Comparison of ENCODE assay signal across 1 cellular context in the genomic region with DNA sequence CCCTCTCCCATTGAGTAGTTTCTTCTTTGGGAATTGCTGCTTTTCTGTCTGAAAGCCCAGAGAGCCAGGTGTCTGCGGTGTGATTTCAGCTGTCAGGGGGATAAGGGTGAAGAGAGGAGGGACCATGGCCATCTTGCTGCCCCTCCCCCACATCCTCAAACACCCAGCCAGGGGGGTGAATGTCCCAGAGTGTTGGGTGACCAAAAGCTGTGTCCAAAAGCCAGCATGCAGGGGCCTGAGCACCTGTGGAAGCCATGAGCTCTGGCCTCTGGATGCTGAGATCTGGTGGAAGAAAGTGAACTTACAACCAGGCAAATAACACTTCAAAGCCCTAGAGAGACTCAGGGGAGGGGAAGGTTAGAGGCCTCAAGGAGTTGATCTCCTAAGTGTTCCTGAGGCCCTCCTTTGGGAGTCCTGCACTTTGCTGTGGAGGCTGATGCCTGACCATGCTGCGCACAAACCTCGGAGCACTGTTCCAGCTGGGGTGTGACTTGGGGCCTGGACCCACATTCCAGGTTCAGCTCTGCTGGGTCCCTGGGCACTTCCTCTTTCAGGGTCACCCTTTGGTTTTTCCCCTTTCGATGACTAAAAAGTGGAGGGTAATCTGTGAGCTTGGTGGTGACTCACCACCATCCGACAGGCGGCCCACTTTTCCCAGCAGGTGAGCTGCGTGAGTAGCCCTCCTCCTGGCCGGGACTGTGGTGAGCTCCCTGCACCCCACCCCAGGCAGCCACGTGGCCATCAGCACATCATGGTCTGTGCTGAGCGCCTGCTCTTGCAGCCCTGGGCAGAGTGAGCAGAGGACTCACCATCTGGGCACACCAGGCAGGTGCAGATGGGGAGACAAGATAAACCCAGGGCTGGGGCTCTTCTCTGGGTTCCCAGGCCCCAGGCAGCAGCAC.
A peak's percentile ranks its signal among the peaks of the same experiment; 100 is the strongest.
TF ChIP-seq lines count a peak whose summit lies in the region.

No MANE protein-coding gene starts in this region.

TF ChIP-seq in GM12878, 131 proteins besides CTCF, POLR2A, EP300 and RAD21 (continued from another document):
- no peak for TF ChIP-seq CBX5 (IDR thresholded peaks at IDR 0.05; ENCODE audit: low read depth)
- TF ChIP-seq SP1 (IDR thresholded peaks at IDR 0.05; ENCODE audit: low read depth, low read length) = no peak
- TF ChIP-seq, protein P1, sequence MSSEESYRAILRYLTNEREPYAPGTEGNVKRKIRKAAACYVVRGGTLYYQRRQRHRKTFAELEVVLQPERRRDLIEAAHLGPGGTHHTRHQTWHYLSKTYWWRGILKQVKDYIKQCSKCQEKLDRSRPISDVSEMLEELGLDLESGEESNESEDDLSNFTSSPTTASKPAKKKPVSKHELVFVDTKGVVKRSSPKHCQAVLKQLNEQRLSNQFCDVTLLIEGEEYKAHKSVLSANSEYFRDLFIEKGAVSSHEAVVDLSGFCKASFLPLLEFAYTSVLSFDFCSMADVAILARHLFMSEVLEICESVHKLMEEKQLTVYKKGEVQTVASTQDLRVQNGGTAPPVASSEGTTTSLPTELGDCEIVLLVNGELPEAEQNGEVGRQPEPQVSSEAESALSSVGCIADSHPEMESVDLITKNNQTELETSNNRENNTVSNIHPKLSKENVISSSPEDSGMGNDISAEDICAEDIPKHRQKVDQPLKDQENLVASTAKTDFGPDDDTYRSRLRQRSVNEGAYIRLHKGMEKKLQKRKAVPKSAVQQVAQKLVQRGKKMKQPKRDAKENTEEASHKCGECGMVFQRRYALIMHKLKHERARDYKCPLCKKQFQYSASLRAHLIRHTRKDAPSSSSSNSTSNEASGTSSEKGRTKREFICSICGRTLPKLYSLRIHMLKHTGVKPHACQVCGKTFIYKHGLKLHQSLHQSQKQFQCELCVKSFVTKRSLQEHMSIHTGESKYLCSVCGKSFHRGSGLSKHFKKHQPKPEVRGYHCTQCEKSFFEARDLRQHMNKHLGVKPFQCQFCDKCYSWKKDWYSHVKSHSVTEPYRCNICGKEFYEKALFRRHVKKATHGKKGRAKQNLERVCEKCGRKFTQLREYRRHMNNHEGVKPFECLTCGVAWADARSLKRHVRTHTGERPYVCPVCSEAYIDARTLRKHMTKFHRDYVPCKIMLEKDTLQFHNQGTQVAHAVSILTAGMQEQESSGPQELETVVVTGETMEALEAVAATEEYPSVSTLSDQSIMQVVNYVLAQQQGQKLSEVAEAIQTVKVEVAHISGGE (CRISPR knock-in tag; IDR thresholded peaks at IDR 0.05) = no peak
- no peak for TF ChIP-seq TARDBP (IDR thresholded peaks at IDR 0.05; ENCODE audit: borderline replicate concordance)
- peak; percentile 86 for TF ChIP-seq JUNB (IDR thresholded peaks at IDR 0.05)
- peak; percentile 74; the same call in 1 of the 2 replicates for TF ChIP-seq DPF2 (IDR thresholded peaks at IDR 0.05)
- TF ChIP-seq ZNF217 (IDR thresholded peaks at IDR 0.05) = no peak
- no peak for TF ChIP-seq EZH2 (IDR thresholded peaks at IDR 0.05; ENCODE audit: borderline replicate concordance, control insufficient read depth, low read depth, low read length)
- TF ChIP-seq, protein P2, sequence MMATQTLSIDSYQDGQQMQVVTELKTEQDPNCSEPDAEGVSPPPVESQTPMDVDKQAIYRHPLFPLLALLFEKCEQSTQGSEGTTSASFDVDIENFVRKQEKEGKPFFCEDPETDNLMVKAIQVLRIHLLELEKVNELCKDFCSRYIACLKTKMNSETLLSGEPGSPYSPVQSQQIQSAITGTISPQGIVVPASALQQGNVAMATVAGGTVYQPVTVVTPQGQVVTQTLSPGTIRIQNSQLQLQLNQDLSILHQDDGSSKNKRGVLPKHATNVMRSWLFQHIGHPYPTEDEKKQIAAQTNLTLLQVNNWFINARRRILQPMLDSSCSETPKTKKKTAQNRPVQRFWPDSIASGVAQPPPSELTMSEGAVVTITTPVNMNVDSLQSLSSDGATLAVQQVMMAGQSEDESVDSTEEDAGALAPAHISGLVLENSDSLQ (IDR thresholded peaks at IDR 0.05) = no peak
- no peak for TF ChIP-seq NFYA (IDR thresholded peaks at IDR 0.05; ENCODE audit: borderline replicate concordance, low read depth, low read length)
- TF ChIP-seq, protein P3, sequence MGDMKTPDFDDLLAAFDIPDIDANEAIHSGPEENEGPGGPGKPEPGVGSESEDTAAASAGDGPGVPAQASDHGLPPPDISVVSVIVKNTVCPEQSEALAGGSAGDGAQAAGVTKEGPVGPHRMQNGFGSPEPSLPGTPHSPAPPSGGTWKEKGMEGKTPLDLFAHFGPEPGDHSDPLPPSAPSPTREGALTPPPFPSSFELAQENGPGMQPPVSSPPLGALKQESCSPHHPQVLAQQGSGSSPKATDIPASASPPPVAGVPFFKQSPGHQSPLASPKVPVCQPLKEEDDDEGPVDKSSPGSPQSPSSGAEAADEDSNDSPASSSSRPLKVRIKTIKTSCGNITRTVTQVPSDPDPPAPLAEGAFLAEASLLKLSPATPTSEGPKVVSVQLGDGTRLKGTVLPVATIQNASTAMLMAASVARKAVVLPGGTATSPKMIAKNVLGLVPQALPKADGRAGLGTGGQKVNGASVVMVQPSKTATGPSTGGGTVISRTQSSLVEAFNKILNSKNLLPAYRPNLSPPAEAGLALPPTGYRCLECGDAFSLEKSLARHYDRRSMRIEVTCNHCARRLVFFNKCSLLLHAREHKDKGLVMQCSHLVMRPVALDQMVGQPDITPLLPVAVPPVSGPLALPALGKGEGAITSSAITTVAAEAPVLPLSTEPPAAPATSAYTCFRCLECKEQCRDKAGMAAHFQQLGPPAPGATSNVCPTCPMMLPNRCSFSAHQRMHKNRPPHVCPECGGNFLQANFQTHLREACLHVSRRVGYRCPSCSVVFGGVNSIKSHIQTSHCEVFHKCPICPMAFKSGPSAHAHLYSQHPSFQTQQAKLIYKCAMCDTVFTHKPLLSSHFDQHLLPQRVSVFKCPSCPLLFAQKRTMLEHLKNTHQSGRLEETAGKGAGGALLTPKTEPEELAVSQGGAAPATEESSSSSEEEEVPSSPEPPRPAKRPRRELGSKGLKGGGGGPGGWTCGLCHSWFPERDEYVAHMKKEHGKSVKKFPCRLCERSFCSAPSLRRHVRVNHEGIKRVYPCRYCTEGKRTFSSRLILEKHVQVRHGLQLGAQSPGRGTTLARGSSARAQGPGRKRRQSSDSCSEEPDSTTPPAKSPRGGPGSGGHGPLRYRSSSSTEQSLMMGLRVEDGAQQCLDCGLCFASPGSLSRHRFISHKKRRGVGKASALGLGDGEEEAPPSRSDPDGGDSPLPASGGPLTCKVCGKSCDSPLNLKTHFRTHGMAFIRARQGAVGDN (IDR thresholded peaks at IDR 0.05) = no peak
- TF ChIP-seq, protein P4, sequence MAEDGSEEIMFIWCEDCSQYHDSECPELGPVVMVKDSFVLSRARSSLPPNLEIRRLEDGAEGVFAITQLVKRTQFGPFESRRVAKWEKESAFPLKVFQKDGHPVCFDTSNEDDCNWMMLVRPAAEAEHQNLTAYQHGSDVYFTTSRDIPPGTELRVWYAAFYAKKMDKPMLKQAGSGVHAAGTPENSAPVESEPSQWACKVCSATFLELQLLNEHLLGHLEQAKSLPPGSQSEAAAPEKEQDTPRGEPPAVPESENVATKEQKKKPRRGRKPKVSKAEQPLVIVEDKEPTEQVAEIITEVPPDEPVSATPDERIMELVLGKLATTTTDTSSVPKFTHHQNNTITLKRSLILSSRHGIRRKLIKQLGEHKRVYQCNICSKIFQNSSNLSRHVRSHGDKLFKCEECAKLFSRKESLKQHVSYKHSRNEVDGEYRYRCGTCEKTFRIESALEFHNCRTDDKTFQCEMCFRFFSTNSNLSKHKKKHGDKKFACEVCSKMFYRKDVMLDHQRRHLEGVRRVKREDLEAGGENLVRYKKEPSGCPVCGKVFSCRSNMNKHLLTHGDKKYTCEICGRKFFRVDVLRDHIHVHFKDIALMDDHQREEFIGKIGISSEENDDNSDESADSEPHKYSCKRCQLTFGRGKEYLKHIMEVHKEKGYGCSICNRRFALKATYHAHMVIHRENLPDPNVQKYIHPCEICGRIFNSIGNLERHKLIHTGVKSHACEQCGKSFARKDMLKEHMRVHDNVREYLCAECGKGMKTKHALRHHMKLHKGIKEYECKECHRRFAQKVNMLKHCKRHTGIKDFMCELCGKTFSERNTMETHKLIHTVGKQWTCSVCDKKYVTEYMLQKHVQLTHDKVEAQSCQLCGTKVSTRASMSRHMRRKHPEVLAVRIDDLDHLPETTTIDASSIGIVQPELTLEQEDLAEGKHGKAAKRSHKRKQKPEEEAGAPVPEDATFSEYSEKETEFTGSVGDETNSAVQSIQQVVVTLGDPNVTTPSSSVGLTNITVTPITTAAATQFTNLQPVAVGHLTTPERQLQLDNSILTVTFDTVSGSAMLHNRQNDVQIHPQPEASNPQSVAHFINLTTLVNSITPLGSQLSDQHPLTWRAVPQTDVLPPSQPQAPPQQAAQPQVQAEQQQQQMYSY (CRISPR knock-in tag; IDR thresholded peaks at IDR 0.05) = no peak
- peak in 1 of 2 experiments; percentile 82; a peak in 2 of 4 replicates for TF ChIP-seq ETV6 (conservative IDR thresholded peaks at IDR 0.05 in 1 of 2, IDR thresholded peaks at IDR 0.05 in 1 of 2; ENCODE audit: borderline replicate concordance in 1 of 2, low read depth in 1 of 2)
- no peak for TF ChIP-seq YY1 (IDR thresholded peaks at IDR 0.05; ENCODE audit: low read depth, low read length)
- no peak for TF ChIP-seq FOS (IDR thresholded peaks at IDR 0.05; ENCODE audit: borderline replicate concordance, extremely low read depth, insufficient read length)
- TF ChIP-seq ZZZ3 (IDR thresholded peaks at IDR 0.05; ENCODE audit: control insufficient read depth, insufficient read length, low read depth) = no peak
- TF ChIP-seq ZNF592 (IDR thresholded peaks at IDR 0.05) = no peak
- TF ChIP-seq, protein P5, sequence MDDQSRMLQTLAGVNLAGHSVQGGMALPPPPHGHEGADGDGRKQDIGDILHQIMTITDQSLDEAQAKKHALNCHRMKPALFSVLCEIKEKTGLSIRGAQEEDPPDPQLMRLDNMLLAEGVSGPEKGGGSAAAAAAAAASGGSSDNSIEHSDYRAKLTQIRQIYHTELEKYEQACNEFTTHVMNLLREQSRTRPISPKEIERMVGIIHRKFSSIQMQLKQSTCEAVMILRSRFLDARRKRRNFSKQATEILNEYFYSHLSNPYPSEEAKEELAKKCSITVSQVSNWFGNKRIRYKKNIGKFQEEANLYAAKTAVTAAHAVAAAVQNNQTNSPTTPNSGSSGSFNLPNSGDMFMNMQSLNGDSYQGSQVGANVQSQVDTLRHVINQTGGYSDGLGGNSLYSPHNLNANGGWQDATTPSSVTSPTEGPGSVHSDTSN (IDR thresholded peaks at IDR 0.05; ENCODE audit: insufficient replicate concordance, low read depth, low read length) = no peak
- TF ChIP-seq NFIC (IDR thresholded peaks at IDR 0.05; ENCODE audit: low read depth, low read length) = peak; percentile 38; the same call in 1 of the 2 replicates
- no peak for TF ChIP-seq RCOR1 (conservative IDR thresholded peaks at IDR 0.05; ENCODE audit: low read depth, low read length)
- no peak for TF ChIP-seq TBL1XR1 (IDR thresholded peaks at IDR 0.05; ENCODE audit: low read depth, low read length)
- TF ChIP-seq IKZF1 (conservative IDR thresholded peaks at IDR 0.05) = peak; percentile 89
- TF ChIP-seq CREM (IDR thresholded peaks at IDR 0.05; ENCODE audit: low read depth) = peak; percentile 61
- peak; percentile 94 for TF ChIP-seq SPI1 (IDR thresholded peaks at IDR 0.05; ENCODE audit: borderline replicate concordance, insufficient read depth, low read depth, low read length)
- TF ChIP-seq IKZF2 (IDR thresholded peaks at IDR 0.05) = peak; percentile 75 to 78
- no peak for TF ChIP-seq ASH2L (IDR thresholded peaks at IDR 0.05; ENCODE audit: borderline replicate concordance, low read depth)
